Comparison of ENCODE assay signal across 24 cellular contexts in genomic region chr16:11843861-11844260, GRCh38. TPM values are rescaled to one million over a fixed set of nuclear protein-coding genes. Genes with fewer than 3 reads are reported as not detected.
DNase-seq lines count a peak whose midpoint lies in the region; ATAC-seq, FAIRE-seq and TF ChIP-seq lines count a peak whose summit lies in the region.
"Had no signal": no experiment of that assay in that cellular context is flagged by ENCODE, and none has a peak within 500 bp of the region (broad histone marks: within the 10 kb centered on the region; RNA-seq: fewer than 3 reads in every experiment).

No MANE protein-coding gene starts in this region.

- H3K4me3 Mint-ChIP-seq in neural crest cell: peak overlapping the region; percentile 56
- no peak overlapping the region for H3K4me3 Mint-ChIP-seq in stimulated activated naive CD8-positive, alpha-beta T cell treated with anti-CD3 and anti-CD28 coated beads, Interleukin-15, amount 100 ng/mL, for 72 hours
- H3K4me3 Mint-ChIP-seq: CD4-positive, CD25-positive, alpha-beta regulatory T cell; CD8-positive, alpha-beta memory T cell had no signal

- CTCF ChIA-PET in HepG2 (lab: Yijun Ruan, JAX; ENCODE audit: low intra/inter-chr PET ratio, low total read pairs): no interaction called here

- H3K9ac ChIP-seq in HepG2 (ENCODE audit: insufficient read depth, low read depth, low read length): no peak overlapping the region
- H3K9ac ChIP-seq: GM23248 had no signal

- H2AFZ ChIP-seq in HepG2 (ENCODE audit: low read length): no peak overlapping the region
- H2AFZ ChIP-seq: GM23248 had no signal

- H3K4me3 ChIP-seq in HepG2 (replicated peaks in 1 of 3; ENCODE audit: insufficient read depth in 1 of 3, low read depth in 2 of 3, low read length in 3 of 3): no peak overlapping the region
- H3K4me3 ChIP-seq in right lobe of liver: no peak overlapping the region
- H3K4me3 ChIP-seq: GM23248 had no signal

- peaks cover 26% of the 10 kb centered on the region for H3K4me1 ChIP-seq in HepG2 (ENCODE audit: insufficient read depth, low read length)
- no peaks in the 10 kb centered on the region for H3K4me1 ChIP-seq in right lobe of liver
- H3K4me1 ChIP-seq: BE2C had no signal

- 95% methylated on average over 5 of the region's 5 CpGs for WGBS in HepG2 (ENCODE audit: low lambda C conversion rate)
- WGBS in right lobe of liver (ENCODE audit: insufficient coverage, low coverage, low lambda C conversion rate, missing lambda C conversion rate): 100% methylated on average over 4 of the region's 5 CpGs

- POLR2A ChIA-PET in HepG2 (lab: Yijun Ruan, JAX): interaction anchor here (0.7 to 10.4 kb wide), 4 partner anchors 9 to 101 kb away, joined by 3 to 72 read pairs (median 6); partner anchors contain the start of gene TXNDC11

- TF ChIP-seq EP300 in HepG2 (IDR thresholded peaks at IDR 0.05; ENCODE audit: low read depth in 2 of 2, low read length in 2 of 2) (no peak), HepG2 (CRISPR knock-in tag; IDR thresholded peaks at IDR 0.05; ENCODE audit: borderline replicate concordance) (no peak)

- no TSS peak for BruUV-seq in HepG2 (replicated peaks; lab: Mats Ljungman, UMichigan)

- H3K9me3 ChIP-seq in HepG2 (ENCODE audit: low read length) (no peaks in the 10 kb centered on the region), right lobe of liver (no peaks in the 10 kb centered on the region)
- H3K9me3 ChIP-seq: BE2C had no signal

- in situ Hi-C loops in HepG2 (cut with HindIII; ENCODE audit: extremely low pct_ligation_motif_present, low pct_unique_long_range_greater_than_20kb): no loop called here

- no peak overlapping the region for H3K27ac Mint-ChIP-seq in neural crest cell (ENCODE audit: unreplicated experiment)
- H3K27ac Mint-ChIP-seq in stimulated activated naive CD8-positive, alpha-beta T cell treated with anti-CD3 and anti-CD28 coated beads, Interleukin-15, amount 100 ng/mL, for 72 hours: peak overlapping the region in 1 of 2 donors; percentile 25

- H3K9me3 Mint-ChIP-seq in neural crest cell: no peaks in the 10 kb centered on the region
- H3K9me3 Mint-ChIP-seq in stimulated activated naive CD8-positive, alpha-beta T cell treated with anti-CD3 and anti-CD28 coated beads, Interleukin-15, amount 100 ng/mL, for 72 hours: no peaks in the 10 kb centered on the region
- H3K9me3 Mint-ChIP-seq: CD4-positive, CD25-positive, alpha-beta regulatory T cell; CD8-positive, alpha-beta memory T cell had no signal

- TF ChIP-seq CTCF in HepG2 (CRISPR knock-in tag; IDR thresholded peaks at IDR 0.05): no peak
- TF ChIP-seq CTCF in right lobe of liver (IDR thresholded peaks at IDR 0.05): no peak
- TF ChIP-seq CTCF in neural crest cell (conservative IDR thresholded peaks at IDR 0.05): no peak

- ATAC-seq in HepG2 (peak; percentile 31), right lobe of liver (no peak)
- ATAC-seq in stimulated activated naive CD8-positive, alpha-beta T cell treated with anti-CD3 and anti-CD28 coated beads, Interleukin-15, amount 100 ng/mL, for 72 hours: no peak

- no peak for TF ChIP-seq RAD21 in HepG2 (CRISPR knock-in tag; IDR thresholded peaks at IDR 0.05)

- H3K27ac ChIP-seq in HepG2 (ENCODE audit: extremely low read length, insufficient read depth, low read length) (no peak overlapping the region), right lobe of liver (no peak overlapping the region)
- H3K27ac ChIP-seq: GM23248, HL-60 had no signal

- peaks cover 29% of the 10 kb centered on the region for H4K20me1 ChIP-seq in HepG2 (ENCODE audit: insufficient read depth, low read length)

- H3K27me3 ChIP-seq in HepG2 (ENCODE audit: control insufficient read depth in 1 of 2, insufficient read depth in 2 of 2, low read length in 2 of 2): no peaks in the 10 kb centered on the region
- H3K27me3 ChIP-seq in right lobe of liver: no peaks in the 10 kb centered on the region
- H3K27me3 ChIP-seq: BE2C had no signal

- no peak overlapping the region for H3K4me2 ChIP-seq in HepG2 (ENCODE audit: low read depth, low read length)

- intact Hi-C loops in HepG2 (cut with micrococcal nuclease; ENCODE audit: unreplicated experiment): no loop called here
- intact Hi-C loops in right lobe of liver (cut with DNase I): no loop called here

- DNase-seq in HepG2 (ENCODE audit: low spot score): no peak
- DNase-seq in right lobe of liver: no peak
- peak; percentile 81 for DNase-seq in cerebellum (ENCODE audit: low spot score)
- no peak for DNase-seq in neural crest cell (ENCODE audit: low read depth, low spot score)
- no peak for DNase-seq in stimulated activated naive CD8-positive, alpha-beta T cell treated with anti-CD3 and anti-CD28 coated beads, Interleukin-15, amount 100 ng/mL, for 72 hours
- DNase-seq in NCI-H187 treated with DMSO at 0.1 percent for 48 hours (lab: John Stamatoyannopoulos, UW): no peak
- DNase-seq: ACHN; BE2C; CD4-positive, CD25-positive, alpha-beta regulatory T cell; CD8-positive, alpha-beta memory T cell; COR-L47; DMS 273 treated with DMSO at 0.1 percent for 48 hours; DMS53; DND-41; EL; GM23248; HCEC 1CT; IMR-90 had no signal

- peaks cover 24% of the 10 kb centered on the region for H3K36me3 Mint-ChIP-seq in neural crest cell (ENCODE audit: low read depth)

- H3K36me3 ChIP-seq in HepG2 (replicated peaks in 1 of 2; ENCODE audit: control insufficient read depth in 1 of 2, insufficient read depth in 2 of 2, low read length in 2 of 2): peaks cover 68 to 92% of the 10 kb centered on the region in 2 experiments
- H3K36me3 ChIP-seq in right lobe of liver: peaks cover 9 to 94% (median 33%) of the 10 kb centered on the region in 4 donors

- TF ChIP-seq POLR2A in HepG2 (IDR thresholded peaks at IDR 0.05; ENCODE audit: insufficient read depth in 1 of 2, low read depth in 2 of 2, low read length in 2 of 2): no peak; a peak in 1 of 4 replicates
- no peak for TF ChIP-seq POLR2A in right lobe of liver (IDR thresholded peaks at IDR 0.05)

- no peaks in the 10 kb centered on the region for H3K4me1 Mint-ChIP-seq in neural crest cell
- H3K4me1 Mint-ChIP-seq in stimulated activated naive CD8-positive, alpha-beta T cell treated with anti-CD3 and anti-CD28 coated beads, Interleukin-15, amount 100 ng/mL, for 72 hours: peaks cover 35% of the 10 kb centered on the region

- no peak for FAIRE-seq in HepG2 (lab: Jason Lieb, UNC)
- FAIRE-seq: A204.1, G401.6, GM12892, GM18507, H54 had no signal

- H3K79me2 ChIP-seq in HepG2 (ENCODE audit: insufficient read depth, low read length): peaks cover 45% of the 10 kb centered on the region

- H3K27me3 Mint-ChIP-seq in neural crest cell (ENCODE audit: low read depth): no peaks in the 10 kb centered on the region
- H3K27me3 Mint-ChIP-seq in stimulated activated naive CD8-positive, alpha-beta T cell treated with anti-CD3 and anti-CD28 coated beads, Interleukin-15, amount 100 ng/mL, for 72 hours: no peaks in the 10 kb centered on the region
- H3K27me3 Mint-ChIP-seq: CD4-positive, CD25-positive, alpha-beta regulatory T cell; CD8-positive, alpha-beta memory T cell had no signal

RNA-seq across cellular contexts. Expression of gene RSL1D1, which starts 7.5 kb away (rescaled TPM):
- total RNA-seq in HepG2 (2016; rRNA removed; fragmentation: Illumina TruSeq; extraction: Trizol) (343 and 502 TPM in 2 replicates), right lobe of liver (10 to 100 TPM; 38.1 to 77.3 (median 54.9) TPM), cerebellum (55.4 TPM), neural crest cell (199 and 205 TPM in 2 replicates)
- 118 and 139 TPM in 2 replicates for total RNA-seq in HepG2 (2016; cell fraction: cytosol; rRNA removed; fragmentation: Illumina TruSeq; extraction: Trizol; ENCODE audit: low read depth)
- total RNA-seq in HepG2 (2016; cell fraction: insoluble cytoplasmic fraction; rRNA removed; fragmentation: Illumina TruSeq; extraction: Trizol): 337 and 511 TPM in 2 replicates
- 248 and 308 TPM in 2 replicates for total RNA-seq in HepG2 (2016; cell fraction: membrane; rRNA removed; fragmentation: Illumina TruSeq; extraction: Trizol)
- 210 and 225 TPM in 2 replicates for total RNA-seq in HepG2 (2016; cell fraction: nucleus; rRNA removed; fragmentation: Illumina TruSeq; extraction: Trizol)
- 125 and 187 TPM in 2 replicates for polyA plus RNA-seq in HepG2 (2011; rRNA removed)
- 77.4 and 149 TPM in 2 replicates for polyA plus RNA-seq in HepG2 (2011; cell fraction: cytosol; rRNA removed)
- 15.5 and 28.9 TPM in 2 replicates for polyA plus RNA-seq in HepG2 (2011; cell fraction: nucleus; rRNA removed)
- 330 and 427 TPM in 2 replicates for polyA plus RNA-seq in HepG2 (2012)
- 128 and 147 TPM in 2 replicates for polyA plus RNA-seq in HepG2 (2016; cell fraction: cytosol; fragmentation: Illumina TruSeq; extraction: Trizol; ENCODE audit: low read depth)
- polyA plus RNA-seq in HepG2 (2016; cell fraction: insoluble cytoplasmic fraction; fragmentation: Illumina TruSeq; extraction: Trizol; ENCODE audit: low read depth): 679 and 682 TPM in 2 replicates
- 277 and 347 TPM in 2 replicates for polyA plus RNA-seq in HepG2 (2016; cell fraction: membrane; fragmentation: Illumina TruSeq; extraction: Trizol; ENCODE audit: low read depth)
- polyA plus RNA-seq in HepG2 (2016; cell fraction: nucleus; fragmentation: Illumina TruSeq; extraction: Trizol; ENCODE audit: insufficient read depth, low read depth): 279 and 286 TPM in 2 replicates
- 28.2 and 33.4 TPM in 2 replicates for polyA minus RNA-seq in HepG2 (2011; rRNA and poly(A)+ RNA removed; ENCODE audit: low replicate concordance)
- polyA minus RNA-seq in HepG2 (2011; cell fraction: cytosol; rRNA and poly(A)+ RNA removed): 201 and 239 TPM in 2 replicates
- polyA minus RNA-seq in HepG2 (2011; cell fraction: nucleus; rRNA and poly(A)+ RNA removed): 96.4 and 115 TPM in 2 replicates

RNA-seq across cellular contexts. Expression of gene ZC3H7A, which starts 46.8 kb away (rescaled TPM):
- total RNA-seq in HepG2 (2016; rRNA removed; fragmentation: Illumina TruSeq; extraction: Trizol) (29.2 and 51.5 TPM in 2 replicates), right lobe of liver (10 to 100 TPM; 22.8 to 34.0 (median 26.9) TPM), cerebellum (75.3 TPM), neural crest cell (66.5 and 74.6 TPM in 2 replicates)
- total RNA-seq in HepG2 (2016; cell fraction: cytosol; rRNA removed; fragmentation: Illumina TruSeq; extraction: Trizol; ENCODE audit: low read depth): 36.4 and 39.0 TPM in 2 replicates
- total RNA-seq in HepG2 (2016; cell fraction: insoluble cytoplasmic fraction; rRNA removed; fragmentation: Illumina TruSeq; extraction: Trizol): 27.9 and 45.5 TPM in 2 replicates
- 21.9 and 22.1 TPM in 2 replicates for total RNA-seq in HepG2 (2016; cell fraction: membrane; rRNA removed; fragmentation: Illumina TruSeq; extraction: Trizol)
- 62.9 and 69.9 TPM in 2 replicates for total RNA-seq in HepG2 (2016; cell fraction: nucleus; rRNA removed; fragmentation: Illumina TruSeq; extraction: Trizol)
- polyA plus RNA-seq in HepG2 (2011; rRNA removed): 28.4 and 36.8 TPM in 2 replicates
- polyA plus RNA-seq in HepG2 (2011; cell fraction: cytosol; rRNA removed): 17.3 and 26.0 TPM in 2 replicates
- 65.4 and 82.1 TPM in 2 replicates for polyA plus RNA-seq in HepG2 (2011; cell fraction: nucleus; rRNA removed)
- polyA plus RNA-seq in HepG2 (2012): 38.8 and 45.6 TPM in 2 replicates
- polyA plus RNA-seq in HepG2 (2016; cell fraction: cytosol; fragmentation: Illumina TruSeq; extraction: Trizol; ENCODE audit: low read depth): 7.0 and 7.9 TPM in 2 replicates
- polyA plus RNA-seq in HepG2 (2016; cell fraction: insoluble cytoplasmic fraction; fragmentation: Illumina TruSeq; extraction: Trizol; ENCODE audit: low read depth): 53.0 and 59.0 TPM in 2 replicates
- polyA plus RNA-seq in HepG2 (2016; cell fraction: membrane; fragmentation: Illumina TruSeq; extraction: Trizol; ENCODE audit: low read depth): 12.7 and 13.1 TPM in 2 replicates
- 118 and 123 TPM in 2 replicates for polyA plus RNA-seq in HepG2 (2016; cell fraction: nucleus; fragmentation: Illumina TruSeq; extraction: Trizol; ENCODE audit: insufficient read depth, low read depth)
- 15.6 and 21.1 TPM in 2 replicates for polyA minus RNA-seq in HepG2 (2011; rRNA and poly(A)+ RNA removed; ENCODE audit: low replicate concordance)
- polyA minus RNA-seq in HepG2 (2011; cell fraction: cytosol; rRNA and poly(A)+ RNA removed): 19.2 and 27.3 TPM in 2 replicates
- polyA minus RNA-seq in HepG2 (2011; cell fraction: nucleus; rRNA and poly(A)+ RNA removed): 93.7 and 101 TPM in 2 replicates
